Comparison of ENCODE assay signal across 18 cellular contexts in genomic region chr7:33876600-33877274, GRCh38. TPM values are rescaled to one million over a fixed set of nuclear protein-coding genes. Genes with fewer than 3 reads are reported as not detected.
DNase-seq lines count a peak whose midpoint lies in the region; ATAC-seq and TF ChIP-seq lines count a peak whose summit lies in the region.
"Had no signal": no experiment of that assay in that cellular context is flagged by ENCODE, and none has a peak within 500 bp of the region (broad histone marks: within the 10 kb centered on the region; RNA-seq: fewer than 3 reads in every experiment).

No MANE protein-coding gene starts in this region.

- TF ChIP-seq CTCF in esophagus muscularis mucosa (IDR thresholded peaks at IDR 0.05) (no peak), uterus (IDR thresholded peaks at IDR 0.05) (no peak), stomach (IDR thresholded peaks at IDR 0.05) (no peak)

- no peaks in the 10 kb centered on the region for H3K36me3 ChIP-seq in esophagus muscularis mucosa
- H3K36me3 ChIP-seq in uterus = no peaks in the 10 kb centered on the region
- H3K36me3 ChIP-seq in stomach = no peaks in the 10 kb centered on the region

- H3K27ac ChIP-seq in esophagus muscularis mucosa (replicated peaks in 1 of 4) (no peak overlapping the region), uterus (peak overlapping the region; percentile 43 to 63), stomach (peak overlapping the region in 1 of 5 donors; percentile 6)

- ATAC-seq in Right ventricle myocardium superior (ENCODE audit: poor library complexity) = peak; percentile 63
- ATAC-seq in HG03571 (IDR thresholded peaks at IDR 0.05; ENCODE audit: unreplicated experiment) = no peak
- ATAC-seq: HCT116, K562 had no signal

- peaks cover 0 to 5% (median 0%) of the 10 kb centered on the region in 4 donors for H3K4me1 ChIP-seq in esophagus muscularis mucosa
- no peaks in the 10 kb centered on the region for H3K4me1 ChIP-seq in uterus
- peaks cover 0 to 11% (median 0%) of the 10 kb centered on the region in 4 donors for H3K4me1 ChIP-seq in stomach

- no peak for TF ChIP-seq EP300 in esophagus muscularis mucosa (IDR thresholded peaks at IDR 0.05)
- no peak for TF ChIP-seq EP300 in stomach (IDR thresholded peaks at IDR 0.05)

- intact Hi-C loops in Right ventricle myocardium superior (cut with DNase I) (no loop called here), cardiac septum (cut with DNase I) (no loop called here), esophagus muscularis mucosa (cut with DNase I) (no loop called here), uterus (cut with DNase I; ENCODE audit: low total_unique reads) (no loop called here), stomach (cut with DNase I; ENCODE audit: low total_unique reads) (no loop called here)

- H3K27me3 ChIP-seq in esophagus muscularis mucosa = no peaks in the 10 kb centered on the region
- no peaks in the 10 kb centered on the region for H3K27me3 ChIP-seq in uterus
- H3K27me3 ChIP-seq in stomach = no peaks in the 10 kb centered on the region

- H3K4me3 ChIP-seq in esophagus muscularis mucosa (no peak overlapping the region), uterus (no peak overlapping the region), stomach (no peak overlapping the region)
- H3K4me3 ChIP-seq: K562 had no signal

- TF ChIP-seq POLR2A in esophagus muscularis mucosa (IDR thresholded peaks at IDR 0.05; ENCODE audit: low read depth) = no peak
- TF ChIP-seq POLR2A in uterus (IDR thresholded peaks at IDR 0.05) = no peak
- TF ChIP-seq POLR2A in stomach (IDR thresholded peaks at IDR 0.05) = no peak

- DNase-seq in Right ventricle myocardium superior = no peak
- DNase-seq in cardiac septum (ENCODE audit: low spot score) = no peak
- peak; percentile 10 for DNase-seq in esophagus muscularis mucosa (ENCODE audit: extremely low spot score)
- peak; percentile 11 for DNase-seq in left kidney (ENCODE audit: low read depth, low spot score)
- no peak for DNase-seq in uterus
- DNase-seq in NCI-H2081 treated with DMSO at 0.1 percent for 48 hours (lab: John Stamatoyannopoulos, UW) = no peak
- no peak for DNase-seq in stomach
- DNase-seq: C1 segment of cervical spinal cord, DMS79 treated with DMSO at 0.1 percent for 48 hours, NCI-H1436, NCI-H2029, NCI-H2171 treated with DMSO at 0.1 percent for 48 hours, NCI-H446 treated with DMSO at 0.1 percent for 48 hours, OCI-M1 had no signal

- WGBS in esophagus muscularis mucosa = 58% methylated on average over 3 of the region's 3 CpGs
- 58 to 73% (median 61%) methylated on average over 3 of the region's 3 CpGs for WGBS in stomach, 5 donors

- no peaks in the 10 kb centered on the region for H3K9me3 ChIP-seq in esophagus muscularis mucosa
- H3K9me3 ChIP-seq in uterus = no peaks in the 10 kb centered on the region
- H3K9me3 ChIP-seq in stomach = no peaks in the 10 kb centered on the region

RNA-seq across cellular contexts. Expression of gene BMPER, which starts 28.6 kb away (rescaled TPM):
- total RNA-seq in Right ventricle myocardium superior = 2.3 TPM
- total RNA-seq in cardiac septum = 1.9 TPM
- 1 to 10 TPM in 3 of 4 donors, under 1 TPM in 1; 0.65 to 6.5 (median 3.5) TPM for total RNA-seq in esophagus muscularis mucosa
- total RNA-seq in uterus = 10 to 100 TPM in 1 of 4 donors, 1 to 10 TPM in 3; 1.0 to 12.4 (median 6.1) TPM
- total RNA-seq in stomach = 1 to 10 TPM in 4 of 5 donors, not detected in 1; 4.6 to 9.5 (median 6.6) TPM
- 1 to 10 TPM; 1.9 to 3.4 (median 2.2) TPM for polyA plus RNA-seq in stomach
- total RNA-seq: G401, K562 had no signal
- polyA plus RNA-seq: K562 had no signal

Comparison
In these comparisons a context has a peak if more than half of its experiments do, and no peak if none do; other contexts are left out.
1. DNase-seq: peak in esophagus muscularis mucosa (single experiment) and left kidney (single experiment); none in Right ventricle myocardium superior (single experiment), cardiac septum (single experiment), uterus (0 of 2), NCI-H2081 treated with DMSO at 0.1 percent for 48 hours (single experiment) and stomach (single experiment).
2. H3K27ac ChIP-seq: peak in uterus (2 of 2); none in esophagus muscularis mucosa (0 of 4).